Comparison of ENCODE assay signal across 25 cellular contexts in the genomic region with DNA sequence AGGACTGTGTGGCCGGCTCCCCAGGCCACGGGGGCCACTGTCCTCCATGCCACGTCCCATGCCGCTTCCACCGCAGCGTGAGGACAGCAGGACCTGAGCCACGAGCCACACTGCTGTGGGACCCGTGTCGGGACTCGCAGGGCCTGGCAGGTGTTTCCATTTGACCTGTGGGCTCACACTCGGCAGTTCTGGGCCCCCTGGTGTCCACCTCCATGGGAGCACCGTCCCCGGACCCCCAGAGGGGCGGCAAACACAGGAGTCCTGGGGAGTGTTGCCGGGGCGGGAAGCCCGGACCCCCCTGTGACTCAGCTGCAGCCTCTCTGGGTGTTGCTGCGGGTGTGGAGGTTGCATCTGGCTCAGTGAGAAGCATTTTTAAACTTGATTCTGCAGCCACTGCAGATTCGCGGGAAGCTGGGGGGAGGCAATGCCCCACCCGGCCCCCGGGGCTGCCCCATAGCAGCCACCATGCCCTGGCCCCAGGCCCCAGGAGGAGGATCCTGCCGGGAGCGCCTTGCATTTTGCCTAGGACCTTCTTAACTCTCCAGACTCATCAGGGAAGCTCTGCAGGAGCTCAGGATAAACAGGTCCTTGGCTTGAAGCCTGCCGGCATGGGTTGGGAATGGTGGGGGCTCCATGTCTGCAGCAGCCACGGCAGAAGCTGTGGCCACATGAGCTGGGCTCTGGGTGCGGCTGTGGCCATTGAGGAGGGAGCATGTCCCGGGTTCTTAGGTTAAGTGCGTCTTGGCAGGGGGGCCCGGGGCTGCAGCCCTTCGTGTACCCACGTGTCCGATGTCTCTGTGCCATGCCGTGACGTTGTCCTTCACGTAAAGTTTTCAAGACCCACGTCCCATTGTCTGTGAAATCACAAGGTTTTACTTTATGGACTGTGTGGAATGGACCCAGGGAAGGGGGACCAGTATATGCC.
"Had no signal": no experiment of that assay in that cellular context is flagged by ENCODE, and none has a peak within 500 bp of the region (broad histone marks: within the 10 kb centered on the region; RNA-seq: fewer than 3 reads in every experiment).

No MANE protein-coding gene starts in this region.

- H3K36me3 ChIP-seq: neutrophil, ovary, thoracic aorta, uterus had no signal

- H3K4me3 ChIP-seq: gastroesophageal sphincter, hepatocyte, ovary, sigmoid colon, thoracic aorta, uterus had no signal

- H3K9me3 Mint-ChIP-seq: activated T-cell treated with anti-CD3 and anti-CD28 coated beads, Interleukin-2, amount 50 U/mL, for 72 hours; nephron; type B pancreatic cell had no signal

- H3K27ac Mint-ChIP-seq: activated T-cell treated with anti-CD3 and anti-CD28 coated beads, Interleukin-2, amount 50 U/mL, for 72 hours; type B pancreatic cell had no signal

- H3K9me3 ChIP-seq: gastroesophageal sphincter, neutrophil, ovary, sigmoid colon, thoracic aorta, uterus had no signal

- ATAC-seq: activated T-cell treated with anti-CD3 and anti-CD28 coated beads, Interleukin-2, amount 50 U/mL, for 72 hours; gastroesophageal sphincter; left colon had no signal

- H3K4me3 Mint-ChIP-seq: activated T-cell treated with anti-CD3 and anti-CD28 coated beads, Interleukin-2, amount 50 U/mL, for 72 hours; nephron; type B pancreatic cell had no signal

- H3K36me3 Mint-ChIP-seq: type B pancreatic cell had no signal

- DNase-seq: activated CD4-positive, alpha-beta T cell treated with anti-CD3 and anti-CD28 coated beads for 4 hours; activated CD4-positive, alpha-beta T cell treated with anti-CD3 and anti-CD28 coated beads, Interleukin-2, amount 50 U/mL, for 4 hours; activated naive CD4-positive, alpha-beta T cell treated with Interleukin-2 at 50 U/mL for 16 hours; activated T-cell treated with anti-CD3 and anti-CD28 coated beads for 4 hours; activated T-cell treated with anti-CD3 and anti-CD28 coated beads, Interleukin-2, amount 50 U/mL, for 72 hours; amygdala; caudate nucleus; islet precursor cell; left colon; mammary epithelial cell; ovary; sigmoid colon; small intestine; stimulated activated CD4-positive, alpha-beta T cell treated with anti-CD3 and anti-CD28 coated beads, Interleukin-1b, Interleukin-23, amount 100 ng/mL, for 48 hours; stimulated activated CD4-positive, alpha-beta T cell treated with anti-CD3 and anti-CD28 coated beads, Interleukin-4, amount 100 ng/mL, for 4 hours; stimulated activated naive CD4-positive, alpha-beta T cell; T-helper 9 cell; uterus had no signal

- H3K4me1 ChIP-seq: uterus had no signal

- H3K27ac ChIP-seq: gastroesophageal sphincter, hepatocyte, neutrophil, ovary, thoracic aorta, uterus, VCaP had no signal
